21 cellular contexts compared by ENCODE assay signal in genomic region chr16:86035906-86036305, GRCh38.
"Had no signal": no experiment of that assay in that cellular context is flagged by ENCODE, and none has a peak within 500 bp of the region (broad histone marks: within the 10 kb centered on the region; RNA-seq: fewer than 3 reads in every experiment).

No MANE protein-coding gene starts in this region.

- H3K4me3 Mint-ChIP-seq: IgD-negative memory B cell had no signal

- FAIRE-seq: HepG2, K562 had no signal

- ATAC-seq: HepG2, K562, Panc1, PC-3 had no signal

- DNase-seq: Kasumi-1, MM.1S, NCI-H1092 treated with DMSO at 0.1 percent for 48 hours, NCI-H1436, NCI-H187, NCI-H2029, NCI-H2081 treated with DMSO at 0.1 percent for 48 hours, NCI-H2171, NCI-H226, NCI-H446, NCI-H510A, NCI-H524 treated with DMSO at 0.1 percent for 48 hours, NCI-H69, NCI-H774, PC-3, SHP77, SK-N-SH had no signal

- H3K27ac Mint-ChIP-seq: IgD-negative memory B cell had no signal
